In genomic region chr2:34747643-34748042, GRCh38 we compare ENCODE assay signal across 27 cellular contexts.
"Had no signal": no experiment of that assay in that cellular context is flagged by ENCODE, and none has a peak within 500 bp of the region (broad histone marks: within the 10 kb centered on the region; RNA-seq: fewer than 3 reads in every experiment).

No MANE protein-coding gene starts in this region.

- H3K36me3 ChIP-seq: left ventricle myocardium inferior, ovary, stomach, thyroid gland, transverse colon, upper lobe of left lung had no signal

- DNase-seq: hypothalamus; immature natural killer cell; kidney; left colon; left ventricle myocardium inferior; mesendoderm; midbrain; mucosa of descending colon; naive thymus-derived CD4-positive, alpha-beta T cell; ovary; retina; right cardiac atrium; stimulated activated CD4-positive, alpha-beta T cell treated with anti-CD3 and anti-CD28 coated beads, Interleukin-12 subunit alpha, Interleukin-12 subunit beta, amount 100 ng/mL, for 4 hours; stimulated activated CD4-positive, alpha-beta T cell treated with anti-CD3 and anti-CD28 coated beads, Interleukin-15, amount 100 ng/mL, for 24 hours; stimulated activated CD4-positive, alpha-beta T cell treated with anti-CD3 and anti-CD28 coated beads, Interleukin-2, amount 100 ng/mL, for 24 hours; stimulated activated CD4-positive, alpha-beta T cell treated with anti-CD3 and anti-CD28 coated beads, Interleukin-4, amount 100 ng/mL, for 1 hour; stimulated activated naive B cell treated with anti-CD40 and anti-IgM and Interleukin-4, amounts not matched to agents 10 μg/mL and 1 μg/mL and 100 μg/mL, for 72 hours; stimulated activated naive CD8-positive, alpha-beta T cell treated with anti-CD3 and anti-CD28 coated beads, Interleukin-15, Interleukin-2, amounts not matched to agents 100 U/mL and 50 U/mL, for 24 hours; stomach; testis; thyroid gland; transverse colon; upper lobe of left lung had no signal

- H3K27me3 ChIP-seq: ovary, stomach, testis, thyroid gland, transverse colon, upper lobe of left lung had no signal

- H3K4me3 ChIP-seq: left ventricle myocardium inferior, lung, mucosa of descending colon, ovary, skin epidermis, stomach, testis, thyroid gland, transverse colon, upper lobe of left lung had no signal

- ATAC-seq: left colon; mucosa of descending colon; naive thymus-derived CD4-positive, alpha-beta T cell; natural killer cell treated with Interleukin-12 subunit alpha and Interleukin-12 subunit beta and Interleukin-15 and Interleukin-18, amount 100 ng/mL, for 72 hours; right cardiac atrium; sciatic nerve; stimulated activated naive B cell treated with anti-CD40 and anti-IgM and Interleukin-4, amounts not matched to agents 10 μg/mL and 1 μg/mL and 100 μg/mL, for 72 hours; stimulated activated naive CD8-positive, alpha-beta T cell treated with anti-CD3 and anti-CD28 coated beads, Interleukin-15, Interleukin-2, amounts not matched to agents 100 U/mL and 50 U/mL, for 24 hours had no signal
